ENCODE assay signal across 8 cellular contexts in the genomic region with DNA sequence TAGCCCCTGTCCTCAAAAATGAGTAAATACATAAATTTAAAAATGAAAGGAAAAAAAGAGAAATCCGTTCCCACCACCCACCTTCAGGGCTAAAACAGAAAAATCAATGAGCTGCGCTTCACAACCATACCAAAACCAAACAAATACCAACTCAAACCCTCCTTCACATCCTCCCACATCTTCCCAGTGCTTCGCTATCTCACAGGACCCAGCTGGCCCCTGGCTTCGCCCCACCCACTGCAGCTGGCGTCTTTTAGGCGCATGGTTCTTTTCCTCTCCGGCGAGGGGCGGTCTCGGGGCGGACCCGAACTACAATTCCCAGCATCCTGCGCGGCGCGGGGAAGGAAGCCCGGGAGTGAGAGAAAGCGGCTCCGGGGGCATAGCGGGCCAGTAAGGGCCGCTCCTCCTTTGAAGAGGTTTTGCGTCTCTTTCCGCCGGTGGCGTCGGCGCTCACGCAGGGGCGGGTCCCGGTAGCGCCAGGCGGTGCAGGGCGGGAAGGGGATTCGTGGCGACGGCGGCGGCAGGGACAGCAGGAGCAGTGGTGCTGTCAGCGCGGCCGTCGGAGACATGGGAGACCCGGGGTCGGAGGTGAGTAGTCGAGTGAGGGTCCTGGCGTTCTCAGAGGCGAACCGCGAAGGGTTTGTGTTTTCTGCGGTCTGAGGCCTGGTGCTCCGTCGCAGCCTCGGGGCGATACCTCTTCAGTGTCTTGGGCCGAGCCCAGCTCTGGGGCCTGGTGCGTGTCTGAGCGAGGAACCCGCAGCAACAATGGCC.
DNase-seq lines count a peak whose midpoint lies in the region; ATAC-seq lines count a peak whose summit lies in the region.

A gene with protein sequence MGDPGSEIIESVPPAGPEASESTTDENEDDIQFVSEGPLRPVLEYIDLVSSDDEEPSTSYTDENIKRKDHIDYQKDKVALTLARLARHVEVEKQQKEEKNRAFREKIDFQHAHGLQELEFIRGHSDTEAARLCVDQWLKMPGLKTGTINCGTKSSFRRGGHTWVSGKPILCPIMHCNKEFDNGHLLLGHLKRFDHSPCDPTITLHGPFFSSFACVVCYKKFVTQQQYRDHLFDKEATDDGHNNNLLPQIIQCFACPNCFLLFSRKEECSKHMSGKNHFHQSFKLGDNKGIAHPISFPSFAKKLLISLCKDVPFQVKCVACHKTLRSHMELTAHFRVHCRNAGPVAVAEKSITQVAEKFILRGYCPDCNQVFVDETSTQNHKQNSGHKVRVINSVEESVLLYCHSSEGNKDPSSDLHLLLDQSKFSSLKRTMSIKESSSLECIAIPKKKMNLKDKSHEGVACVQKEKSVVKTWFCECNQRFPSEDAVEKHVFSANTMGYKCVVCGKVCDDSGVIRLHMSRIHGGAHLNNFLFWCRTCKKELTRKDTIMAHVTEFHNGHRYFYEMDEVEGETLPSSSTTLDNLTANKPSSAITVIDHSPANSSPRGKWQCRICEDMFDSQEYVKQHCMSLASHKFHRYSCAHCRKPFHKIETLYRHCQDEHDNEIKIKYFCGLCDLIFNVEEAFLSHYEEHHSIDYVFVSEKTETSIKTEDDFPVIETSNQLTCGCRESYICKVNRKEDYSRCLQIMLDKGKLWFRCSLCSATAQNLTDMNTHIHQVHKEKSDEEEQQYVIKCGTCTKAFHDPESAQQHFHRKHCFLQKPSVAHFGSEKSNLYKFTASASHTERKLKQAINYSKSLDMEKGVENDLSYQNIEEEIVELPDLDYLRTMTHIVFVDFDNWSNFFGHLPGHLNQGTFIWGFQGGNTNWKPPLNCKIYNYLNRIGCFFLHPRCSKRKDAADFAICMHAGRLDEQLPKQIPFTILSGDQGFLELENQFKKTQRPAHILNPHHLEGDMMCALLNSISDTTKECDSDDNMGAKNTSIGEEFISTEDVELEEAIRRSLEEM (plus strand): TSS at position 502 of the 771 bp plus-strand sequence. CDS start 66 bp downstream, at position 568.

- peak; percentile 93 for ATAC-seq in GM19023 (IDR thresholded peaks at IDR 0.05; ENCODE audit: unreplicated experiment)
- ATAC-seq in HG03280 (IDR thresholded peaks at IDR 0.05; ENCODE audit: unreplicated experiment): peak; percentile 91
- peak; percentile 88 for ATAC-seq in central memory CD8-positive, alpha-beta T cell (replicated peaks; ENCODE audit: extremely low read depth, poor library complexity, severe bottlenecking)

- H3K4me1 Mint-ChIP-seq in central memory CD8-positive, alpha-beta T cell: peaks cover 34% of the 10 kb centered on the region

- DNase-seq in AG08396 (ENCODE audit: low spot score): peak; percentile 95
- peak; percentile 90 for DNase-seq in NCI-H345 treated with DMSO at 0.1 percent for 48 hours (lab: John Stamatoyannopoulos, UW; ENCODE audit: unreplicated experiment)
- peak; percentile 88 to 93 (median 92) for DNase-seq in activated CD4-positive, CD25-positive, alpha-beta regulatory T cell (lab: John Stamatoyannopoulos, UW)
- peak; percentile 90 to 94 for DNase-seq in central memory CD8-positive, alpha-beta T cell (ENCODE audit: low spot score in 2 of 2)
- DNase-seq in inferior parietal cortex (ENCODE audit: extremely low spot score): peak; percentile 98
- DNase-seq in stimulated activated CD4-positive, alpha-beta T cell treated with anti-CD3 and anti-CD28 coated beads, Interleukin-12 subunit alpha, Interleukin-12 subunit beta, amount 100 ng/mL, for 24 hours (ENCODE audit: low read depth in 2 of 2): peak; percentile 96

- H3K27ac Mint-ChIP-seq in central memory CD8-positive, alpha-beta T cell (ENCODE audit: low read depth): peak within 1 kb of the TSS; percentile 92

- H3K27me3 Mint-ChIP-seq in central memory CD8-positive, alpha-beta T cell: no peaks in the 10 kb centered on the region

- peaks cover 22% of the 10 kb centered on the region for H3K36me3 Mint-ChIP-seq in central memory CD8-positive, alpha-beta T cell (ENCODE audit: insufficient read depth)

- no peaks in the 10 kb centered on the region for H3K9me3 Mint-ChIP-seq in central memory CD8-positive, alpha-beta T cell

- peak within 1 kb of the TSS; percentile 83 for H3K4me3 Mint-ChIP-seq in central memory CD8-positive, alpha-beta T cell

Comparison
In these comparisons a context has a peak if more than half of its experiments do, and no peak if none do; other contexts are left out.
1. Peak in every context shown above with its lines: DNase-seq and ATAC-seq.